ENCODE assay signal across 25 cellular contexts in the genomic region with DNA sequence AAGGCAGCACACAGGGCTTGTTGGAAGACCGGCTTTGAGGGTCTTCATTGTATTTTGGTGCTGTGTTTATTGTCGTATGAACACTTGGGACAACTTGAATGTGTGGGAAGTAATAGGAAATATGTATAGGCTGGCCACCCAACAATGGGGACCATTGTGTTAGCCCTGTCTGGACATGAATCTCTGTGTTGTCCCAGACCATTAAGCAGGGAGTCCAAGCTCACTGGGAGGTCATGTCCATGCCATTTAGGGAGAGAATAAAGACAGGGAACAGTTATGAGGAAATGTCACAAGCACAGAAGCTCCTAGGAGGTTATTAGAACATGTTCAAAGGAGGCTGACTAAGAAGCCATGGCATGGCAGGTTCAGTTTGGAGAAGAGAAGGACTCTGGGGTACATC.
"Had no signal": no experiment of that assay in that cellular context is flagged by ENCODE, and none has a peak within 500 bp of the region (broad histone marks: within the 10 kb centered on the region; RNA-seq: fewer than 3 reads in every experiment).

No MANE protein-coding gene starts in this region.

- ATAC-seq: activated T-cell treated with anti-CD3 and anti-CD28 coated beads, Interleukin-2, amount 50 U/mL, for 72 hours; WTC11 had no signal

- H3K27me3 ChIP-seq: brain microvascular endothelial cell, colonic mucosa had no signal

- H3K4me1 ChIP-seq: colonic mucosa, esophagus squamous epithelium had no signal

- H3K9me3 ChIP-seq: colonic mucosa, esophagus squamous epithelium had no signal

- H3K4me3 ChIP-seq: colonic mucosa, esophagus squamous epithelium had no signal

- H3K36me3 ChIP-seq: brain microvascular endothelial cell, colonic mucosa, esophagus squamous epithelium had no signal

- DNase-seq: activated CD4-positive, alpha-beta memory T cell treated with anti-CD3 and anti-CD28 coated beads, Interleukin-2, amount 10 ng/mL, durations not matched to agents 7 days and 5 days; activated CD4-positive, alpha-beta T cell treated with anti-CD3 and anti-CD28 coated beads for 1 hour; activated CD4-positive, alpha-beta T cell treated with anti-CD3 and anti-CD28 coated beads for 4 hours; activated CD4-positive, alpha-beta T cell treated with anti-CD3 and anti-CD28 coated beads, Interleukin-2, amount 10 ng/mL, durations not matched to agents 7 days and 5 days; activated CD4-positive, alpha-beta T cell treated with anti-CD3 and anti-CD28 coated beads, Interleukin-2, amount 50 U/mL, for 4 hours; activated CD8-positive, alpha-beta memory T cell treated with anti-CD3 and anti-CD28 coated beads, Interleukin-2, amount 50 U/mL, for 48 hours; activated gamma-delta T cell; activated naive CD4-positive, alpha-beta T cell; activated naive CD4-positive, alpha-beta T cell treated with anti-CD3 and anti-CD28 coated beads, Interleukin-2, amount 10 ng/mL, durations not matched to agents 7 days and 5 days; activated T-cell treated with anti-CD3 and anti-CD28 coated beads for 4 hours; activated T-cell treated with anti-CD3 and anti-CD28 coated beads, Interleukin-2, amount 50 U/mL, for 24 hours; activated T-cell treated with anti-CD3 and anti-CD28 coated beads, Interleukin-2, amount 50 U/mL, for 72 hours; amniotic stem cell; anterior cingulate cortex; brain microvascular endothelial cell; central memory CD4-positive, alpha-beta T cell; cerebellar nuclear complex; colonic mucosa; effector CD8-positive, alpha-beta T cell; esophagus squamous epithelium; head of caudate nucleus; T-helper 2 cell had no signal

- H3K27ac ChIP-seq: brain microvascular endothelial cell, colonic mucosa, epithelial cell of prostate, esophagus squamous epithelium, VCaP had no signal
